1 cellular context compared by ENCODE assay signal in genomic region chr1:209529233-209529632, GRCh38.
TF ChIP-seq lines count a peak whose summit lies in the region.

No MANE protein-coding gene starts in this region.

TF ChIP-seq in K562, 482 proteins besides CTCF, POLR2A, EP300 and RAD21:
- TF ChIP-seq ZNF395 (CRISPR knock-in tag; IDR thresholded peaks at IDR 0.05) (no peak), ELF4 (CRISPR knock-in tag; IDR thresholded peaks at IDR 0.05) (peak; percentile 43; the same call in 1 of the 2 replicates), DDX20 (tag; IDR thresholded peaks at IDR 0.05; ENCODE audit: low read depth) (no peak), MCM7 (IDR thresholded peaks at IDR 0.05) (0 out of 4 replicates have a peak, but pooled peaks of 1 of the 2 experiments have one; percentile 44), NFRKB (IDR thresholded peaks at IDR 0.05; ENCODE audit: low read depth) (no peak)
